14 cellular contexts compared by ENCODE assay signal in the genomic region with DNA sequence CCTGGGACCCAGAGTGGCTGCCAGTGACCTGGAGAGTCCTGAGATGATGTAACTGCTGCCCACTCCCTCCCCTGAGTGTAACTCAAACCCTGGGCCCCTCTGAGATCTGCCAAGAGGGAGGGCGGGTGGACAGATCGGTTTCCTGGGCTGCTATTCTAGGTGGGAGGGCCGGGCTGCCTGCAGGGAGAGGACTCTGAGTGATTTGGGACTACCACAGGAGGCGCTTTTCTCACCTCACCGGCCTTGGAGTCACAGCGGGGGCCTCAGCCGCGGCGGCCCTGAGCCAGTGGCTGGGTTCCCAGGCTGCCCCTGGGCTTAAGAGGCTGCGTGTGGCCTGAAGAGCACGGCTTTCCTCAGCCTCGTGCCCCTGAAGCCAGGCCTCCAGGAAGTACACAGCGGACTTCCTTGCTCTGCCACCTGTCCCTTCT. TPM values are rescaled to one million over a fixed set of nuclear protein-coding genes. Genes with fewer than 3 reads are reported as not detected.
DNase-seq lines count a peak whose midpoint lies in the region; ATAC-seq and TF ChIP-seq lines count a peak whose summit lies in the region.
"Had no signal": no experiment of that assay in that cellular context is flagged by ENCODE, and none has a peak within 500 bp of the region (broad histone marks: within the 10 kb centered on the region; RNA-seq: fewer than 3 reads in every experiment).

No MANE protein-coding gene starts in this region.

- peaks cover 56% of the 10 kb centered on the region for H3K4me1 ChIP-seq in left ventricle myocardium inferior
- H3K4me1 ChIP-seq in left lung, result peaks cover 46 to 83% of the 10 kb centered on the region in 2 donors

- no peaks in the 10 kb centered on the region for H3K9me3 Mint-ChIP-seq in type B pancreatic cell
- H3K9me3 Mint-ChIP-seq: neural crest cell had no signal

- no peak for TF ChIP-seq CTCF in left ventricle myocardium inferior (IDR thresholded peaks at IDR 0.05; ENCODE audit: borderline replicate concordance)
- no peak for TF ChIP-seq CTCF in left lung (IDR thresholded peaks at IDR 0.05)
- no peak for TF ChIP-seq CTCF in type B pancreatic cell (conservative IDR thresholded peaks at IDR 0.05)

- peaks cover 2% of the 10 kb centered on the region for H3K36me3 Mint-ChIP-seq in T-helper 17 cell (ENCODE audit: low read depth)
- no peaks in the 10 kb centered on the region for H3K36me3 Mint-ChIP-seq in type B pancreatic cell

- no peak overlapping the region for H3K4me3 ChIP-seq in left ventricle myocardium inferior
- peak overlapping the region in 1 of 2 donors; percentile 26 for H3K4me3 ChIP-seq in left lung
- H3K4me3 ChIP-seq: hepatocyte had no signal

- H3K27ac Mint-ChIP-seq in T-helper 17 cell (peak overlapping the region; percentile 94), type B pancreatic cell (peak overlapping the region; percentile 11)

- ATAC-seq in T-helper 17 cell, result no peak
- ATAC-seq in left lung, result peak; percentile 13
- ATAC-seq in HG03108 (IDR thresholded peaks at IDR 0.05; ENCODE audit: unreplicated experiment), result no peak
- ATAC-seq: Panc1 had no signal

- intact Hi-C loops in left ventricle myocardium inferior (cut with micrococcal nuclease), result no loop called here
- intact Hi-C loops in cardiac septum (cut with DNase I), result no loop called here
- intact Hi-C loops in left lung (cut with DNase I), result no loop called here

- H3K27me3 ChIP-seq in left ventricle myocardium inferior (ENCODE audit: low read depth), result no peaks in the 10 kb centered on the region
- no peaks in the 10 kb centered on the region for H3K27me3 ChIP-seq in left lung
- H3K27me3 ChIP-seq: hepatocyte had no signal

- H3K4me3 Mint-ChIP-seq in T-helper 17 cell, result no peak overlapping the region
- H3K4me3 Mint-ChIP-seq in type B pancreatic cell, result no peak overlapping the region

- H3K4me1 Mint-ChIP-seq in T-helper 17 cell (peaks cover 53% of the 10 kb centered on the region), type B pancreatic cell (ENCODE audit: unreplicated experiment) (peaks cover 37% of the 10 kb centered on the region)

- no peaks in the 10 kb centered on the region for H3K36me3 ChIP-seq in left ventricle myocardium inferior
- H3K36me3 ChIP-seq in left lung, result peaks cover 0 to 31% of the 10 kb centered on the region in 2 donors

- peak overlapping the region; percentile 46 for H3K27ac ChIP-seq in left ventricle myocardium inferior (replicated peaks)
- peak overlapping the region; percentile 50 to 95 for H3K27ac ChIP-seq in left lung
- H3K27ac ChIP-seq: hepatocyte had no signal

- DNase-seq in left ventricle myocardium inferior (no peak), cardiac septum (ENCODE audit: low spot score) (no peak), T-helper 17 cell (no peak), left lung (no peak), type B pancreatic cell (ENCODE audit: extremely low spot score, unreplicated experiment) (no peak), mucosa of gallbladder (ENCODE audit: low spot score) (no peak), amniotic stem cell (lab: John Stamatoyannopoulos, UW) (no peak)
- DNase-seq: activated CD4-positive, alpha-beta T cell treated with anti-CD3 and anti-CD28 coated beads, Interleukin-2, amount 50 U/mL, for 1 hour; central memory CD4-positive, alpha-beta T cell; NCI-H1105 treated with DMSO at 0.1 percent for 48 hours had no signal

- H3K9me3 ChIP-seq in left ventricle myocardium inferior (replicated peaks), result no peaks in the 10 kb centered on the region
- H3K9me3 ChIP-seq in T-helper 17 cell (ENCODE audit: control insufficient read depth, low read length, poor library complexity, severe bottlenecking), result no peaks in the 10 kb centered on the region
- H3K9me3 ChIP-seq in left lung, result no peaks in the 10 kb centered on the region

- H3K27me3 Mint-ChIP-seq in T-helper 17 cell, result no peaks in the 10 kb centered on the region
- H3K27me3 Mint-ChIP-seq in type B pancreatic cell, result no peaks in the 10 kb centered on the region

RNA-seq across cellular contexts. Expression of a gene that starts 11.4 kb away (rescaled TPM):
- 1.6 TPM for total RNA-seq in left ventricle myocardium inferior
- 3.8 TPM for total RNA-seq in cardiac septum
- total RNA-seq in T-helper 17 cell, result 100 to 1,000 TPM; 139 to 169 TPM
- 10 to 100 TPM; 11.7 to 30.7 TPM for total RNA-seq in left lung
- 2.9 and 8.5 TPM in 2 replicates for total RNA-seq in type B pancreatic cell (ENCODE audit: low replicate concordance)
- 5.9 TPM for total RNA-seq in mucosa of gallbladder

Comparison
In these comparisons a context has a peak if more than half of its experiments do, and no peak if none do; other contexts are left out.
1. RNA of a gene that starts 11.4 kb away (total RNA-seq): 139 to 169 TPM in T-helper 17 cell; 11.7 to 30.7 TPM in left lung, 2.9 to 8.5 TPM in type B pancreatic cell, 5.9 TPM in mucosa of gallbladder (single experiment), 3.8 TPM in cardiac septum (single experiment) and 1.6 TPM in left ventricle myocardium inferior (single experiment); every median in the first group is over 4 times any median in the second.